In the genomic region with DNA sequence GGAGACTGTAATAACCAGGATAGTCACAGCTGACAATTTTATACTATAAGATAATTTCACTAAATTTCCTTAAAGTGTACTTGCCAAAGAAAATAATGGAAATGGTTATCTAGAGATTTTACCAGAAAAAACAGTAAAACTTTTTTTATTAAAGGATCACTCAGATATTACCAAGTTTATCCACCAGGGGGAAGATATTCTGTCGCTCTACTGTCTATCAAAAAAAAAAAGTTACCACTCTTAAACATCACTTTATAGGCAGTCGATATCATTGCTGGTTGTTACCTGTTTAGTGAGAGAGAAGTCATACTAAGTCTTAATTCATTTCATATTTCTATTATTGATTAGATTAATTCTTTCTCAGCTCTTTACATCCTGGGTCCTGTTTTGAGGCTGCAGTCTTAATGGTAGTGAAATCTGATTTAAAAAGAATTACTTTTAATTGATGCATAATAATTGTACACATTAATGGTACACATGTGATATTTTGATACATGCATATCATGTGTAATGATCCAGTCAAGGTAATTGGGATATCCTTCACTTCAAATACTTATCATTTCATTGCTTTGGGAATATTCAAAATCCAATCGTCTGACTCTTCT, we compare ENCODE assay signal across 8 cellular contexts. TPM values are rescaled to one million over a fixed set of nuclear protein-coding genes. Genes with fewer than 3 reads are reported as not detected.
DNase-seq lines count a peak whose midpoint lies in the region; ATAC-seq, FAIRE-seq and TF ChIP-seq lines count a peak whose summit lies in the region.

No MANE protein-coding gene starts in this region.

- DNase-seq in A549 (ENCODE audit: low read depth in 1 of 2, low spot score in 1 of 2) = peak in 1 of 2 experiments; percentile 10
- DNase-seq in RPMI7951 (ENCODE audit: low read depth) = peak; percentile 15
- peak; percentile 30 for DNase-seq in fibroblast of the aortic adventitia (ENCODE audit: low read depth)
- no peak for DNase-seq in activated naive CD4-positive, alpha-beta T cell treated with anti-CD3 and anti-CD28 coated beads, Interleukin-2, amount 50 U/mL, for 72 hours (ENCODE audit: low spot score in 2 of 2)
- DNase-seq in stimulated activated CD4-positive, alpha-beta T cell treated with anti-CD3 and anti-CD28 coated beads, Interleukin-1b, Interleukin-23, amount 100 ng/mL, for 48 hours = no peak
- no peak for DNase-seq in putamen (ENCODE audit: low spot score)

- FAIRE-seq in A549 (lab: Jason Lieb, UNC) = no peak

- no peak for TF ChIP-seq POLR2A in A549 (IDR thresholded peaks at IDR 0.05; ENCODE audit: low read length)

- no peak overlapping the region for H3K27ac Mint-ChIP-seq in activated naive CD4-positive, alpha-beta T cell treated with anti-CD3 and anti-CD28 coated beads, Interleukin-2, amount 50 U/mL, for 72 hours

- POLR2A ChIA-PET in A549 (lab: Yijun Ruan, JAX) = no interaction called here

- no peak overlapping the region for H3K4me2 ChIP-seq in A549

- TF ChIP-seq CTCF in A549 (IDR thresholded peaks at IDR 0.05) (peak; percentile 27; the same call in 1 of the 3 replicates), GM12873 (IDR thresholded peaks at IDR 0.05; ENCODE audit: insufficient read depth, low read depth, low read length, missing control alignments) (peak; percentile 45), fibroblast of the aortic adventitia (IDR thresholded peaks at IDR 0.05; ENCODE audit: insufficient read depth, low read length) (peak; percentile 56)

- TF ChIP-seq RAD21 in A549 (conservative IDR thresholded peaks at IDR 0.05 in 1 of 2, IDR thresholded peaks at IDR 0.05 in 1 of 2) = no peak

- H3K36me3 Mint-ChIP-seq in activated naive CD4-positive, alpha-beta T cell treated with anti-CD3 and anti-CD28 coated beads, Interleukin-2, amount 50 U/mL, for 72 hours = no peaks in the 10 kb centered on the region

- H3K4me3 ChIP-seq in A549 (no peak overlapping the region), fibroblast of the aortic adventitia (ENCODE audit: low read depth, low read length) (no peak overlapping the region)

- no peak for TF ChIP-seq EP300 in A549 (IDR thresholded peaks at IDR 0.05)

- CTCF ChIA-PET in A549 (lab: Yijun Ruan, JAX) = interaction anchor here (0.8 to 2.7 kb wide), 2 partner anchors 16 to 17 kb away, joined by 3 to 8 read pairs; no protein-coding TSS in a partner anchor

- WGBS in A549 (ENCODE audit: missing lambda C conversion rate) = 28% methylated on average over 3 of the region's 3 CpGs

- no peak overlapping the region for H3K27ac ChIP-seq in A549

- H3K9me3 ChIP-seq in A549 = no peaks in the 10 kb centered on the region

- ATAC-seq in A549 (no peak), GM19324 (IDR thresholded peaks at IDR 0.05; ENCODE audit: low FRiP score, unreplicated experiment) (no peak)
- no peak for ATAC-seq in activated naive CD4-positive, alpha-beta T cell treated with anti-CD3 and anti-CD28 coated beads, Interleukin-2, amount 50 U/mL, for 72 hours

- H3K4me1 ChIP-seq in A549 = no peaks in the 10 kb centered on the region

- H3K9me3 Mint-ChIP-seq in activated naive CD4-positive, alpha-beta T cell treated with anti-CD3 and anti-CD28 coated beads, Interleukin-2, amount 50 U/mL, for 72 hours = no peaks in the 10 kb centered on the region

TF ChIP-seq in A549, 52 proteins besides CTCF, POLR2A, EP300 and RAD21:
- TF ChIP-seq, protein P1, sequence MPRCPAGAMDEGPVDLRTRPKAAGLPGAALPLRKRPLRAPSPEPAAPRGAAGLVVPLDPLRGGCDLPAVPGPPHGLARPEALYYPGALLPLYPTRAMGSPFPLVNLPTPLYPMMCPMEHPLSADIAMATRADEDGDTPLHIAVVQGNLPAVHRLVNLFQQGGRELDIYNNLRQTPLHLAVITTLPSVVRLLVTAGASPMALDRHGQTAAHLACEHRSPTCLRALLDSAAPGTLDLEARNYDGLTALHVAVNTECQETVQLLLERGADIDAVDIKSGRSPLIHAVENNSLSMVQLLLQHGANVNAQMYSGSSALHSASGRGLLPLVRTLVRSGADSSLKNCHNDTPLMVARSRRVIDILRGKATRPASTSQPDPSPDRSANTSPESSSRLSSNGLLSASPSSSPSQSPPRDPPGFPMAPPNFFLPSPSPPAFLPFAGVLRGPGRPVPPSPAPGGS (IDR thresholded peaks at IDR 0.05) = no peak
- 0 out of 3 replicates have a peak, but pooled peaks have one; percentile 12 for TF ChIP-seq SMC3 (IDR thresholded peaks at IDR 0.05)
- TF ChIP-seq, protein P2, sequence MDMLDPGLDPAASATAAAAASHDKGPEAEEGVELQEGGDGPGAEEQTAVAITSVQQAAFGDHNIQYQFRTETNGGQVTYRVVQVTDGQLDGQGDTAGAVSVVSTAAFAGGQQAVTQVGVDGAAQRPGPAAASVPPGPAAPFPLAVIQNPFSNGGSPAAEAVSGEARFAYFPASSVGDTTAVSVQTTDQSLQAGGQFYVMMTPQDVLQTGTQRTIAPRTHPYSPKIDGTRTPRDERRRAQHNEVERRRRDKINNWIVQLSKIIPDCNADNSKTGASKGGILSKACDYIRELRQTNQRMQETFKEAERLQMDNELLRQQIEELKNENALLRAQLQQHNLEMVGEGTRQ (IDR thresholded peaks at IDR 0.05) = no peak
- TF ChIP-seq, protein P3, sequence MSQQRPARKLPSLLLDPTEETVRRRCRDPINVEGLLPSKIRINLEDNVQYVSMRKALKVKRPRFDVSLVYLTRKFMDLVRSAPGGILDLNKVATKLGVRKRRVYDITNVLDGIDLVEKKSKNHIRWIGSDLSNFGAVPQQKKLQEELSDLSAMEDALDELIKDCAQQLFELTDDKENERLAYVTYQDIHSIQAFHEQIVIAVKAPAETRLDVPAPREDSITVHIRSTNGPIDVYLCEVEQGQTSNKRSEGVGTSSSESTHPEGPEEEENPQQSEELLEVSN (IDR thresholded peaks at IDR 0.05; ENCODE audit: borderline replicate concordance, low read depth) = no peak
TF ChIP-seq in A549: peak in this region for 1.

RNA-seq across cellular contexts. Expression of a gene that starts 18.9 kb away (rescaled TPM):
- 5.9 and 7.8 TPM in 2 replicates for polyA plus RNA-seq in A549 (2011; rRNA removed)
- polyA plus RNA-seq in A549 (2012; cell fraction: cytosol; rRNA removed) = 1.6 and 1.8 TPM in 2 replicates
- polyA plus RNA-seq in A549 (2012; cell fraction: nucleus; rRNA removed) = 1.2 and 4.1 TPM in 2 replicates
- 2.5 to 3.0 TPM (median 3.0 TPM) in 3 replicates for polyA plus RNA-seq in A549 (2017; fragmentation: RNase III; extraction: RNeasy Plus Mini Kit Qiagen cat#74134 plus additional on column Dnase treatment)
- polyA minus RNA-seq in A549 (2011; rRNA and poly(A)+ RNA removed) = 1.7 and 6.4 TPM in 2 replicates
- total RNA-seq in RPMI7951 (2014; rRNA removed; shearing (Covaris generic)) = 3.1 and 3.7 TPM in 2 replicates
- 9.8 and 16.4 TPM in 2 replicates for total RNA-seq in fibroblast of the aortic adventitia (ENCODE audit: low replicate concordance)
- 1 to 10 TPM; 3.1 to 5.4 TPM for total RNA-seq in activated naive CD4-positive, alpha-beta T cell treated with anti-CD3 and anti-CD28 coated beads, Interleukin-2, amount 50 U/mL, for 72 hours

Comparison
In these comparisons a context has a peak if more than half of its experiments do, and no peak if none do; other contexts are left out.
1. DNase-seq: peak in RPMI7951 (single experiment) and fibroblast of the aortic adventitia (single experiment); none in activated naive CD4-positive, alpha-beta T cell treated with anti-CD3 and anti-CD28 coated beads, Interleukin-2, amount 50 U/mL, for 72 hours (0 of 2), stimulated activated CD4-positive, alpha-beta T cell treated with anti-CD3 and anti-CD28 coated beads, Interleukin-1b, Interleukin-23, amount 100 ng/mL, for 48 hours (single experiment) and putamen (single experiment).
2. Peak in every context shown above with its lines, with median percentiles within 50 percentile points of each other: CTCF ChIP-seq.